Comparison of ENCODE assay signal across 17 cellular contexts in genomic region chr4:185685804-185686203, GRCh38.
DNase-seq lines count a peak whose midpoint lies in the region; ATAC-seq and TF ChIP-seq lines count a peak whose summit lies in the region.
"Had no signal": no experiment of that assay in that cellular context is flagged by ENCODE, and none has a peak within 500 bp of the region (broad histone marks: within the 10 kb centered on the region; RNA-seq: fewer than 3 reads in every experiment).

No MANE protein-coding gene starts in this region.

- ATAC-seq in HG03025 (IDR thresholded peaks at IDR 0.05; ENCODE audit: low FRiP score, unreplicated experiment) (no peak), GM18517 (IDR thresholded peaks at IDR 0.05; ENCODE audit: unreplicated experiment) (no peak)
- ATAC-seq: A549 had no signal

- no peaks in the 10 kb centered on the region for H3K27me3 ChIP-seq in rectal smooth muscle tissue (ENCODE audit: control insufficient read depth, insufficient read depth, low read length)

- H3K4me1 ChIP-seq in rectal smooth muscle tissue (ENCODE audit: control insufficient read depth, insufficient read depth, low read length): peaks cover 3% of the 10 kb centered on the region
- H3K4me1 ChIP-seq: A549 had no signal

- H3K4me3 ChIP-seq in fibroblast of the aortic adventitia (ENCODE audit: low read depth, low read length) (no peak overlapping the region), rectal smooth muscle tissue (ENCODE audit: low read length) (no peak overlapping the region)
- H3K4me3 ChIP-seq: A549, GM23248, PC-9 had no signal

- DNase-seq in AG08395 (ENCODE audit: low spot score) (peak; percentile 22), GM04504 (ENCODE audit: low read depth) (peak; percentile 6), fibroblast of the aortic adventitia (ENCODE audit: low read depth) (peak; percentile 8), NCI-H748 (lab: John Stamatoyannopoulos, UW; ENCODE audit: unreplicated experiment) (no peak), T-helper 2 cell (no peak)
- DNase-seq: DMS153, GM23248, HCEC 1CT, NCI-H187 treated with DMSO at 0.1 percent for 48 hours, NCI-H446, NCI-H748 treated with DMSO at 0.1 percent for 48 hours, PC-9 had no signal

- no peaks in the 10 kb centered on the region for H3K36me3 ChIP-seq in rectal smooth muscle tissue (ENCODE audit: control insufficient read depth, insufficient read depth, low read length)

- TF ChIP-seq CTCF in fibroblast of the aortic adventitia (IDR thresholded peaks at IDR 0.05; ENCODE audit: insufficient read depth, low read length): no peak

- H3K9ac ChIP-seq in rectal smooth muscle tissue (ENCODE audit: low read length): no peak overlapping the region
- H3K9ac ChIP-seq: GM23248 had no signal

- peak overlapping the region; percentile 50 for H3K27ac ChIP-seq in rectal smooth muscle tissue (ENCODE audit: low read depth, low read length)
- H3K27ac ChIP-seq: A549, C4-2B, GM23248, PC-9 had no signal

Comparison
In these comparisons a context has a peak if more than half of its experiments do, and no peak if none do; other contexts are left out.
1. DNase-seq: peak in AG08395 (single experiment), GM04504 (single experiment) and fibroblast of the aortic adventitia (single experiment); none in NCI-H748 (single experiment) and T-helper 2 cell (0 of 5).